Comparison of ENCODE assay signal across 23 cellular contexts in genomic region chr3:23390446-23390845, GRCh38.
"Had no signal": no experiment of that assay in that cellular context is flagged by ENCODE, and none has a peak within 500 bp of the region (broad histone marks: within the 10 kb centered on the region; RNA-seq: fewer than 3 reads in every experiment).

No MANE protein-coding gene starts in this region.

- H3K27me3 ChIP-seq: hepatocyte, left lung, neural progenitor cell, right lobe of liver, stomach, suprapubic skin, tibial nerve had no signal

- H3K9me3 ChIP-seq: left lung, right lobe of liver, stomach, suprapubic skin had no signal

- H3K4me1 ChIP-seq: left lung, suprapubic skin had no signal

- DNase-seq: activated CD4-positive, alpha-beta T cell treated with anti-CD3 and anti-CD28 coated beads for 1 hour; activated CD4-positive, alpha-beta T cell treated with anti-CD3 and anti-CD28 coated beads, Interleukin-2, amount 50 U/mL, for 1 hour; activated gamma-delta T cell treated with Interleukin-2 at 50 U/mL for 16 hours; activated T-cell treated with anti-CD3 and anti-CD28 coated beads, Interleukin-2, amount 50 U/mL, for 1 hour; anterior cingulate cortex; foreskin melanocyte; immature natural killer cell; left lung; naive thymus-derived CD8-positive, alpha-beta T cell; posterior cingulate gyrus; right lobe of liver; stomach; WERI-Rb-1 had no signal

- H3K4me3 Mint-ChIP-seq: activated naive CD4-positive, alpha-beta T cell treated with anti-CD3 and anti-CD28 coated beads, Interleukin-2, amount 50 U/mL, for 24 hours; brain; immature natural killer cell; naive thymus-derived CD8-positive, alpha-beta T cell; neural progenitor cell; stimulated activated memory B cell treated with anti-CD40 and anti-IgM and Interleukin-4, amounts not matched to agents 10 μg/mL and 1 μg/mL and 100 μg/mL, for 72 hours had no signal

- H3K36me3 ChIP-seq: left lung, neural progenitor cell, right lobe of liver, stomach, suprapubic skin, tibial nerve, WERI-Rb-1 had no signal

- H3K4me3 ChIP-seq: hepatocyte, left lung, lung, neural progenitor cell, right lobe of liver, stomach, suprapubic skin, tibial nerve had no signal

- H3K9ac ChIP-seq: neural progenitor cell had no signal

- H3K36me3 Mint-ChIP-seq: activated naive CD4-positive, alpha-beta T cell treated with anti-CD3 and anti-CD28 coated beads, Interleukin-2, amount 50 U/mL, for 24 hours; brain; immature natural killer cell had no signal

- H2AFZ ChIP-seq: hepatocyte, neural progenitor cell had no signal

- H3K9me3 Mint-ChIP-seq: activated naive CD4-positive, alpha-beta T cell treated with anti-CD3 and anti-CD28 coated beads, Interleukin-2, amount 50 U/mL, for 24 hours; stimulated activated memory B cell treated with anti-CD40 and anti-IgM and Interleukin-4, amounts not matched to agents 10 μg/mL and 1 μg/mL and 100 μg/mL, for 72 hours had no signal

- H3K27me3 Mint-ChIP-seq: activated naive CD4-positive, alpha-beta T cell treated with anti-CD3 and anti-CD28 coated beads, Interleukin-2, amount 50 U/mL, for 24 hours; brain; stimulated activated memory B cell treated with anti-CD40 and anti-IgM and Interleukin-4, amounts not matched to agents 10 μg/mL and 1 μg/mL and 100 μg/mL, for 72 hours had no signal

- FAIRE-seq: endometrium, small intestine had no signal

- ATAC-seq: left lung; naive thymus-derived CD8-positive, alpha-beta T cell had no signal

- H3K4me1 Mint-ChIP-seq: immature natural killer cell had no signal

- H3K4me2 ChIP-seq: hepatocyte, neural progenitor cell had no signal

- H3K27ac ChIP-seq: hepatocyte, left lung, neural progenitor cell, right lobe of liver, stomach, suprapubic skin, tibial nerve, WERI-Rb-1 had no signal

- H3K27ac Mint-ChIP-seq: activated naive CD4-positive, alpha-beta T cell treated with anti-CD3 and anti-CD28 coated beads, Interleukin-2, amount 50 U/mL, for 24 hours; brain; immature natural killer cell; neural progenitor cell; stimulated activated memory B cell treated with anti-CD40 and anti-IgM and Interleukin-4, amounts not matched to agents 10 μg/mL and 1 μg/mL and 100 μg/mL, for 72 hours had no signal
